ENCODE assay signal across 9 cellular contexts in the genomic region with DNA sequence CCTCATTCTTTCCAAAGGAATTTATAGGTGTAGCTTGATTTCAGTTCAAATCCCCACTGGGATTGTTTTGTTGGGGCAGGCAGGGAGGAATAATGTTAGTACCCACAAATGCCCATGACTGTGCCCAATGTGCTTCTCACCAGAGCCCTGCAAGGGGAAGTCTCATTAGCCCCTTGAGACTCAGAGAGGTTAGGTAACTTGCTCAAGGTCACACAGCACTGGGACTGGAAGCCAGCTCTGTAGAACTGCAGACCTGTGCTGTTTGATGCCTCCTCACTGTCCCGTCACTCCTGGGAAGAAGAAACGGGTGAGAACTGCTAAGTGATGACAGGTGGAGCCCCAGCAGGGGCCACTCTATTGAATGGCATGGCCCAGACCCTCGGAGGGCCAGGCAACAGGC. TPM values are rescaled to one million over a fixed set of nuclear protein-coding genes. Genes with fewer than 3 reads are reported as not detected.
DNase-seq lines count a peak whose midpoint lies in the region; ATAC-seq, FAIRE-seq and TF ChIP-seq lines count a peak whose summit lies in the region.
"Had no signal": no experiment of that assay in that cellular context is flagged by ENCODE, and none has a peak within 500 bp of the region (broad histone marks: within the 10 kb centered on the region; RNA-seq: fewer than 3 reads in every experiment).

No MANE protein-coding gene starts in this region.

- H3K79me2 ChIP-seq in GM23338 (replicated peaks; ENCODE audit: insufficient read depth) = no peaks in the 10 kb centered on the region

- H3K27ac ChIP-seq in RWPE1 (peak overlapping the region; percentile 100), body of pancreas (peak overlapping the region in 3 of 4 donors; percentile 10 to 47 (median 33)), mesenchymal stem cell (ENCODE audit: low read length, poor library complexity, severe bottlenecking) (no peak overlapping the region), testis (peak overlapping the region; percentile 79 to 82), GM23338 (ENCODE audit: low read depth) (no peak overlapping the region)

- H2BK15ac ChIP-seq in mesenchymal stem cell (ENCODE audit: low read depth, poor library complexity, severe bottlenecking) = peak overlapping the region; percentile 60

- CTCF ChIA-PET in RWPE1 (lab: Yijun Ruan, JAX) = interaction anchor here (0.6 to 1.8 kb wide), 4 partner anchors 7 to 1010 kb away, joined by 3 to 8 read pairs (median 4); no protein-coding TSS in a partner anchor

- no peak for FAIRE-seq in GM12891 (lab: Jason Lieb, UNC)

- H2BK120ac ChIP-seq in mesenchymal stem cell (ENCODE audit: low read depth, low read length) = no peak overlapping the region

- H3K27me3 ChIP-seq in body of pancreas (no peaks in the 10 kb centered on the region), mesenchymal stem cell (ENCODE audit: control insufficient read depth in 1 of 2, insufficient read depth in 1 of 2, low read length in 2 of 2) (no peaks in the 10 kb centered on the region), testis (no peaks in the 10 kb centered on the region), GM23338 (ENCODE audit: insufficient read depth) (no peaks in the 10 kb centered on the region)

- H4K8ac ChIP-seq in mesenchymal stem cell (ENCODE audit: low read length) = no peak overlapping the region

- no peak overlapping the region for H2AFZ ChIP-seq in mesenchymal stem cell (ENCODE audit: low read depth, low read length)
- H2AFZ ChIP-seq in GM23338 = no peak overlapping the region

- H3K9me2 ChIP-seq in GM23338 (ENCODE audit: insufficient read depth) = no peaks in the 10 kb centered on the region

- no peaks in the 10 kb centered on the region; the same call in 2 of the 3 replicates for H3K9me3 Mint-ChIP-seq in GM23338

- no peak overlapping the region for H3K4me3 Mint-ChIP-seq in GM23338

- TF ChIP-seq CTCF in RWPE1 (conservative IDR thresholded peaks at IDR 0.05; ENCODE audit: low read depth) = no peak
- TF ChIP-seq CTCF in body of pancreas (IDR thresholded peaks at IDR 0.05) = no peak
- no peak for TF ChIP-seq CTCF in testis (IDR thresholded peaks at IDR 0.05)
- TF ChIP-seq CTCF in GM23338 (conservative IDR thresholded peaks at IDR 0.05; ENCODE audit: low read depth in 2 of 2) = no peak

- peaks cover 8% of the 10 kb centered on the region; the same call in 1 of the 3 replicates for H3K36me3 Mint-ChIP-seq in GM23338 (ENCODE audit: low read depth)

- no peak overlapping the region for H3K4me2 ChIP-seq in mesenchymal stem cell (ENCODE audit: low read length, poor library complexity, severe bottlenecking)
- no peak overlapping the region for H3K4me2 ChIP-seq in GM23338

- H3K36me3 ChIP-seq in body of pancreas (replicated peaks in 1 of 2; ENCODE audit: insufficient read depth in 1 of 2, low read depth in 2 of 2) (peaks cover 0 to 8% of the 10 kb centered on the region in 2 donors), mesenchymal stem cell (ENCODE audit: control insufficient read depth in 1 of 2, insufficient read depth in 2 of 2, low read depth in 1 of 2, low read length in 2 of 2) (peaks cover 32 to 62% of the 10 kb centered on the region in 2 experiments), testis (ENCODE audit: low read depth, missing control alignments) (no peaks in the 10 kb centered on the region), GM23338 (ENCODE audit: insufficient read depth) (0 out of 2 replicates have a peak, but pooled peaks cover 2% of the 10 kb centered on the region)

- H3F3A ChIP-seq in GM23338 (replicated peaks; ENCODE audit: low read depth) = peaks cover 10% of the 10 kb centered on the region

- H3K4me1 ChIP-seq in body of pancreas (no peaks in the 10 kb centered on the region), mesenchymal stem cell (ENCODE audit: control insufficient read depth, insufficient read depth, low read depth, low read length) (peaks cover 16% of the 10 kb centered on the region), testis (peaks cover 22% of the 10 kb centered on the region), GM23338 (ENCODE audit: insufficient read depth) (no peaks in the 10 kb centered on the region)

- POLR2A ChIA-PET in RWPE1 (lab: Yijun Ruan, JAX; ENCODE audit: low non-redundant PET) = no interaction called here

- intact Hi-C loops in body of pancreas (cut with DNase I) = no loop called here
- intact Hi-C loops in testis (cut with DNase I; ENCODE audit: low total_unique reads) = no loop called here

- no peaks in the 10 kb centered on the region for H3K9me3 ChIP-seq in body of pancreas
- no peaks in the 10 kb centered on the region for H3K9me3 ChIP-seq in mesenchymal stem cell (ENCODE audit: control insufficient read depth, low read length)
- no peaks in the 10 kb centered on the region for H3K9me3 ChIP-seq in testis

- H3K18ac ChIP-seq in mesenchymal stem cell (ENCODE audit: low read depth in 1 of 2, low read length in 2 of 2) = no peak overlapping the region

- no peak overlapping the region for H3K27ac Mint-ChIP-seq in GM23338

- 79 to 82% methylated on average over 3 of the region's 3 CpGs for WGBS in body of pancreas, 2 donors
- 80% methylated on average over 3 of the region's 3 CpGs for WGBS in mesenchymal stem cell
- WGBS in testis, 2 donors = 78 to 94% methylated on average over 3 of the region's 3 CpGs

- peak overlapping the region in 1 of 2 experiments; percentile 35 for H2BK12ac ChIP-seq in mesenchymal stem cell (ENCODE audit: low read length in 2 of 2)

- no peak overlapping the region for H3K4ac ChIP-seq in mesenchymal stem cell (ENCODE audit: low read depth in 1 of 2, low read length in 2 of 2)

- H2AK5ac ChIP-seq in mesenchymal stem cell (ENCODE audit: low read length, severe bottlenecking) = no peak overlapping the region

- H4K91ac ChIP-seq in mesenchymal stem cell (ENCODE audit: low read length) = no peak overlapping the region

- no peak overlapping the region for H3K14ac ChIP-seq in mesenchymal stem cell (ENCODE audit: low read length in 2 of 2)

- H3K4me1 Mint-ChIP-seq in GM23338 = no peaks in the 10 kb centered on the region; the same call in 2 of the 3 replicates

- ATAC-seq in body of pancreas = no peak
- no peak for ATAC-seq in GM23338
- no peak for ATAC-seq in HG03354 (IDR thresholded peaks at IDR 0.05; ENCODE audit: poor library complexity, severe bottlenecking, unreplicated experiment)

- peaks cover 4% of the 10 kb centered on the region; the same call in 1 of the 2 replicates for H4K20me1 ChIP-seq in GM23338 (replicated peaks; ENCODE audit: insufficient read depth)

- no peak overlapping the region for H3K4me3 ChIP-seq in body of pancreas
- H3K4me3 ChIP-seq in mesenchymal stem cell (ENCODE audit: insufficient read depth in 1 of 2, low read depth in 1 of 2, low read length in 2 of 2) = no peak overlapping the region
- H3K4me3 ChIP-seq in testis = no peak overlapping the region
- H3K4me3 ChIP-seq in GM23338 = no peak overlapping the region

- H3K27me3 Mint-ChIP-seq in GM23338 (ENCODE audit: insufficient read depth, low read depth, poor library complexity) = peaks cover 9% of the 10 kb centered on the region

- no peak overlapping the region for H2BK5ac ChIP-seq in mesenchymal stem cell (ENCODE audit: low read depth, low read length, poor library complexity, severe bottlenecking)

- TF ChIP-seq POLR2A in body of pancreas (IDR thresholded peaks at IDR 0.05) (no peak), testis (IDR thresholded peaks at IDR 0.05) (no peak), GM12891 (IDR thresholded peaks at IDR 0.05; ENCODE audit: low read depth, low read length) (no peak)

- peak overlapping the region; percentile 84 for H3K9ac ChIP-seq in mesenchymal stem cell (ENCODE audit: low read length)

- H3K79me1 ChIP-seq in mesenchymal stem cell (replicated peaks; ENCODE audit: low read length, poor library complexity, severe bottlenecking) = no peaks in the 10 kb centered on the region

- DNase-seq in RWPE1 (ENCODE audit: low spot score) (no peak), body of pancreas (no peak), mesenchymal stem cell (no peak), testis (no peak), GM23338 (ENCODE audit: low spot score) (no peak), GM12891 (ENCODE audit: insufficient read length, low spot score) (no peak)
- DNase-seq: DMS79 treated with DMSO at 0.1 percent for 48 hours, NCI-H146 had no signal

- no peak overlapping the region for H3K23ac ChIP-seq in mesenchymal stem cell (ENCODE audit: low read length in 2 of 2)

TF ChIP-seq in GM12891, 5 proteins besides CTCF, POLR2A, EP300 and RAD21:
- TF ChIP-seq TAF1 (IDR thresholded peaks at IDR 0.05; ENCODE audit: low read depth, low read length) = no peak
- TF ChIP-seq POU2F2 (IDR thresholded peaks at IDR 0.05; ENCODE audit: low read depth, low read length) = no peak
- TF ChIP-seq POLR2AphosphoS5 (IDR thresholded peaks at IDR 0.05; ENCODE audit: low read depth, low read length) = no peak
- TF ChIP-seq SPI1 (IDR thresholded peaks at IDR 0.05; ENCODE audit: low read depth, low read length) = no peak
- no peak for TF ChIP-seq PAX5 (IDR thresholded peaks at IDR 0.05; ENCODE audit: insufficient read depth, low read length, severe bottlenecking)

RNA-seq across cellular contexts. Expression of a gene that starts 8.9 kb away (rescaled TPM):
- 10 to 100 TPM; 49.8 to 87.7 TPM for total RNA-seq in body of pancreas
- polyA plus RNA-seq in mesenchymal stem cell (2013, experiment 1 of 2) = 10.3 TPM
- polyA plus RNA-seq in mesenchymal stem cell (2013, experiment 2 of 2) = 10.2 TPM
- 100 to 1,000 TPM in 1 of 2 donors, 10 to 100 TPM in 1; 88.7 to 153 TPM for total RNA-seq in testis
- polyA plus RNA-seq in testis (ENCODE audit: insufficient read depth, low read depth, low replicate concordance) = 21.0 TPM
- total RNA-seq in GM23338 (2014; rRNA removed; shearing (Covaris generic)) = 73.0 and 95.9 TPM in 2 replicates
- 17.3 and 20.4 TPM in 2 replicates for polyA plus RNA-seq in GM23338 (2016; fragmentation: Nextera tagmentation; extraction: Ambion mirVana)
- 1.2 TPM for polyA plus RNA-seq in GM12891 (2012; ENCODE audit: low read depth, missing spikeins)

Comparison
In these comparisons a context has a peak if more than half of its experiments do, and no peak if none do; other contexts are left out.
1. H3K27ac ChIP-seq: peak in RWPE1 (single experiment), body of pancreas (3 of 4) and testis (2 of 2); none in mesenchymal stem cell (single experiment) and GM23338 (single experiment).